15 cellular contexts compared by ENCODE assay signal in genomic region chr20:11207749-11208502, GRCh38.
DNase-seq lines count a peak whose midpoint lies in the region; ATAC-seq and TF ChIP-seq lines count a peak whose summit lies in the region.
"Had no signal": no experiment of that assay in that cellular context is flagged by ENCODE, and none has a peak within 500 bp of the region (broad histone marks: within the 10 kb centered on the region; RNA-seq: fewer than 3 reads in every experiment).

No MANE protein-coding gene starts in this region.

- no peaks in the 10 kb centered on the region for H3K27me3 ChIP-seq in foreskin keratinocyte
- H3K27me3 ChIP-seq in uterus: no peaks in the 10 kb centered on the region
- H3K27me3 ChIP-seq in neural progenitor cell: no peaks in the 10 kb centered on the region
- H3K27me3 ChIP-seq: tibial nerve had no signal

- H3K36me3 Mint-ChIP-seq in T-helper 2 cell treated with Interferon-gamma antibody and Interleukin-4, amounts not matched to agents 5 μg/mL and 100 μg/mL, for 36 hours (ENCODE audit: low read depth): no peaks in the 10 kb centered on the region
- no peaks in the 10 kb centered on the region for H3K36me3 Mint-ChIP-seq in neural progenitor cell

- no peak overlapping the region for H3K9ac ChIP-seq in neural progenitor cell

- H2AFZ ChIP-seq in neural progenitor cell (replicated peaks): no peak overlapping the region

- intact Hi-C loops in uterus (cut with DNase I; ENCODE audit: low total_unique reads): no loop called here

- no peaks in the 10 kb centered on the region for H4K20me1 ChIP-seq in neural progenitor cell (ENCODE audit: low read depth)

- H3K4me3 Mint-ChIP-seq in T-helper 2 cell treated with Interferon-gamma antibody and Interleukin-4, amounts not matched to agents 5 μg/mL and 100 μg/mL, for 36 hours: no peak overlapping the region
- no peak overlapping the region for H3K4me3 Mint-ChIP-seq in neural progenitor cell

- DNase-seq in HPDE6-E6E7 (ENCODE audit: extremely low spot score): peak; percentile 60
- DNase-seq in T1000 (lab: John Stamatoyannopoulos, UW): peak; percentile 60
- peak; percentile 99 for DNase-seq in foreskin keratinocyte
- peak; percentile 39 for DNase-seq in stromal cell of bone marrow (ENCODE audit: low read depth)
- no peak for DNase-seq in T-helper 2 cell treated with Interferon-gamma antibody and Interleukin-4, amounts not matched to agents 5 μg/mL and 100 μg/mL, for 36 hours (ENCODE audit: low spot score)
- no peak for DNase-seq in uterus
- no peak for DNase-seq in neural progenitor cell (ENCODE audit: low spot score)
- DNase-seq: amniotic stem cell, DND-41, KBM-7, left cardiac atrium, NCI-H526 treated with DMSO at 0.1 percent for 48 hours, psoas muscle had no signal

- TF ChIP-seq CTCF in foreskin keratinocyte (conservative IDR thresholded peaks at IDR 0.05): peak; percentile 42
- TF ChIP-seq CTCF in uterus (IDR thresholded peaks at IDR 0.05): no peak
- TF ChIP-seq CTCF in neural progenitor cell (IDR thresholded peaks at IDR 0.05): no peak

- H3K27ac ChIP-seq in foreskin keratinocyte (peak overlapping the region; percentile 82), uterus (no peak overlapping the region), neural progenitor cell (no peak overlapping the region)
- H3K27ac ChIP-seq: psoas muscle, tibial nerve had no signal

- no peak overlapping the region for H3K4me2 ChIP-seq in neural progenitor cell

- no peak overlapping the region for H3K27ac Mint-ChIP-seq in T-helper 2 cell treated with Interferon-gamma antibody and Interleukin-4, amounts not matched to agents 5 μg/mL and 100 μg/mL, for 36 hours
- no peak overlapping the region for H3K27ac Mint-ChIP-seq in neural progenitor cell

- H3K4me1 Mint-ChIP-seq in T-helper 2 cell treated with Interferon-gamma antibody and Interleukin-4, amounts not matched to agents 5 μg/mL and 100 μg/mL, for 36 hours (ENCODE audit: low read depth): no peaks in the 10 kb centered on the region
- peaks cover 19% of the 10 kb centered on the region for H3K4me1 Mint-ChIP-seq in neural progenitor cell

- H3K27me3 Mint-ChIP-seq in T-helper 2 cell treated with Interferon-gamma antibody and Interleukin-4, amounts not matched to agents 5 μg/mL and 100 μg/mL, for 36 hours (ENCODE audit: low read depth): no peaks in the 10 kb centered on the region
- H3K27me3 Mint-ChIP-seq in neural progenitor cell (ENCODE audit: insufficient read depth, low read depth): no peaks in the 10 kb centered on the region

- H3K36me3 ChIP-seq in uterus (no peaks in the 10 kb centered on the region), neural progenitor cell (no peaks in the 10 kb centered on the region)
- H3K36me3 ChIP-seq: tibial nerve had no signal

- no peaks in the 10 kb centered on the region for H3F3A ChIP-seq in neural progenitor cell (ENCODE audit: low read depth)

- H3K9me3 ChIP-seq in uterus (no peaks in the 10 kb centered on the region), neural progenitor cell (ENCODE audit: low read depth) (no peaks in the 10 kb centered on the region)
- H3K9me3 ChIP-seq: psoas muscle, tibial nerve had no signal

- no peaks in the 10 kb centered on the region for H3K9me3 Mint-ChIP-seq in T-helper 2 cell treated with Interferon-gamma antibody and Interleukin-4, amounts not matched to agents 5 μg/mL and 100 μg/mL, for 36 hours
- H3K9me3 Mint-ChIP-seq in neural progenitor cell: no peaks in the 10 kb centered on the region

- peak; percentile 85 for ATAC-seq in foreskin keratinocyte
- no peak for ATAC-seq in GM21360 (IDR thresholded peaks at IDR 0.05; ENCODE audit: unreplicated experiment)
- ATAC-seq: psoas muscle had no signal

- TF ChIP-seq POLR2A in uterus (IDR thresholded peaks at IDR 0.05): no peak

- H3K4me1 ChIP-seq in foreskin keratinocyte (peaks cover 42% of the 10 kb centered on the region), uterus (no peaks in the 10 kb centered on the region), neural progenitor cell (no peaks in the 10 kb centered on the region)
- H3K4me1 ChIP-seq: psoas muscle had no signal

- H3K79me2 ChIP-seq in neural progenitor cell (ENCODE audit: low read depth): no peaks in the 10 kb centered on the region

- no peak overlapping the region for H3K4me3 ChIP-seq in uterus
- no peak overlapping the region for H3K4me3 ChIP-seq in neural progenitor cell
- H3K4me3 ChIP-seq: psoas muscle, tibial nerve had no signal

Comparison
In these comparisons a context has a peak if more than half of its experiments do, and no peak if none do; other contexts are left out.
1. DNase-seq: peak in HPDE6-E6E7 (single experiment), T1000 (single experiment), foreskin keratinocyte (2 of 2) and stromal cell of bone marrow (single experiment); none in T-helper 2 cell treated with Interferon-gamma antibody and Interleukin-4, amounts not matched to agents 5 μg/mL and 100 μg/mL, for 36 hours (single experiment), uterus (0 of 2) and neural progenitor cell (single experiment).